Comparison of ENCODE assay signal across 8 cellular contexts in genomic region chr11:86063536-86063935, GRCh38. TPM values are rescaled to one million over a fixed set of nuclear protein-coding genes. Genes with fewer than 3 reads are reported as not detected.
DNase-seq lines count a peak whose midpoint lies in the region; ATAC-seq and TF ChIP-seq lines count a peak whose summit lies in the region.

No MANE protein-coding gene starts in this region.

- H3K4me3 Mint-ChIP-seq in GM23338: no peak overlapping the region

- no peak for TF ChIP-seq POLR2A in esophagus muscularis mucosa (IDR thresholded peaks at IDR 0.05; ENCODE audit: low read depth)

- no peak overlapping the region for H3K27ac ChIP-seq in GM23338 (ENCODE audit: low read depth)
- H3K27ac ChIP-seq in SU-DHL-6 (ENCODE audit: low read depth, low read length): peak overlapping the region; percentile 47; the same call in 1 of the 2 replicates
- H3K27ac ChIP-seq in esophagus muscularis mucosa (replicated peaks in 1 of 4): peak overlapping the region; percentile 95 to 99 (median 97)
- peak overlapping the region in 15 of 21 experiments; percentile 19 to 100 (median 98) for H3K27ac ChIP-seq in skin epidermis

- H3K9me2 ChIP-seq in GM23338 (ENCODE audit: insufficient read depth) (no peaks in the 10 kb centered on the region), SU-DHL-6 (replicated peaks; ENCODE audit: insufficient read depth, low read length) (no peaks in the 10 kb centered on the region)

- ATAC-seq in GM23338 (no peak), HG02938 (IDR thresholded peaks at IDR 0.05; ENCODE audit: unreplicated experiment) (no peak)

- no peak overlapping the region for H2AFZ ChIP-seq in GM23338
- no peak overlapping the region for H2AFZ ChIP-seq in SU-DHL-6 (ENCODE audit: low read depth, low read length, severe bottlenecking)

- no peak for TF ChIP-seq EP300 in esophagus muscularis mucosa (IDR thresholded peaks at IDR 0.05)

- intact Hi-C loops in esophagus muscularis mucosa (cut with DNase I): loop anchor here (10.0 kb wide), 1 partner anchor 61 kb away; no protein-coding TSS in a partner anchor

- peaks cover 56% of the 10 kb centered on the region for H3K4me1 Mint-ChIP-seq in GM23338

- peaks cover 100% of the 10 kb centered on the region for H3K79me2 ChIP-seq in GM23338 (replicated peaks; ENCODE audit: insufficient read depth)
- peaks cover 100% of the 10 kb centered on the region for H3K79me2 ChIP-seq in SU-DHL-6 (ENCODE audit: insufficient read depth, low read length)

- H3K36me3 Mint-ChIP-seq in GM23338 (ENCODE audit: low read depth): peaks cover 4% of the 10 kb centered on the region

- peak overlapping the region; percentile 15; the same call in 1 of the 2 replicates for H3K9ac ChIP-seq in SU-DHL-6 (ENCODE audit: low read length)

- H3K27me3 ChIP-seq in GM23338 (ENCODE audit: insufficient read depth): no peaks in the 10 kb centered on the region
- no peaks in the 10 kb centered on the region for H3K27me3 ChIP-seq in SU-DHL-6 (ENCODE audit: low read length)
- no peaks in the 10 kb centered on the region for H3K27me3 ChIP-seq in esophagus muscularis mucosa

- DNase-seq in GM23338 (ENCODE audit: low spot score) (no peak), esophagus muscularis mucosa (ENCODE audit: extremely low spot score) (no peak), Kasumi-1 (lab: John Stamatoyannopoulos, UW) (no peak), NCI-H524 treated with DMSO at 0.1 percent for 48 hours (lab: John Stamatoyannopoulos, UW) (no peak), NCI-H1694 (lab: John Stamatoyannopoulos, UW) (no peak)

- no peak overlapping the region for H3K4me3 ChIP-seq in GM23338
- H3K4me3 ChIP-seq in SU-DHL-6 (ENCODE audit: insufficient read depth, low read length, poor library complexity, severe bottlenecking): no peak overlapping the region
- H3K4me3 ChIP-seq in esophagus muscularis mucosa: peak overlapping the region; percentile 9 to 70 (median 16)
- no peak overlapping the region for H3K4me3 ChIP-seq in skin epidermis

- no peaks in the 10 kb centered on the region for H3K9me3 Mint-ChIP-seq in GM23338

- H3K4me2 ChIP-seq in GM23338: 0 out of 2 replicates have a peak overlapping the region, but pooled peaks have one; percentile 5
- peak overlapping the region; percentile 85 for H3K4me2 ChIP-seq in SU-DHL-6 (ENCODE audit: low read depth, low read length, poor library complexity, severe bottlenecking)

- peaks cover 6% of the 10 kb centered on the region for H3K27me3 Mint-ChIP-seq in GM23338 (ENCODE audit: insufficient read depth, low read depth, poor library complexity)

- H3K4me1 ChIP-seq in GM23338 (ENCODE audit: insufficient read depth): peaks cover 63% of the 10 kb centered on the region
- H3K4me1 ChIP-seq in esophagus muscularis mucosa: peaks cover 66 to 78% (median 76%) of the 10 kb centered on the region in 4 donors

- no peak for TF ChIP-seq CTCF in GM23338 (conservative IDR thresholded peaks at IDR 0.05; ENCODE audit: low read depth in 2 of 2)
- TF ChIP-seq CTCF in SU-DHL-6 (IDR thresholded peaks at IDR 0.05; ENCODE audit: insufficient read depth, low read length, poor library complexity, severe bottlenecking): no peak
- no peak for TF ChIP-seq CTCF in esophagus muscularis mucosa (IDR thresholded peaks at IDR 0.05)

- H3K36me3 ChIP-seq in GM23338 (ENCODE audit: insufficient read depth) (no peaks in the 10 kb centered on the region), SU-DHL-6 (ENCODE audit: low read length) (no peaks in the 10 kb centered on the region), esophagus muscularis mucosa (no peaks in the 10 kb centered on the region)

- 47% methylated on average over 1 of the region's 1 CpG for WGBS in esophagus muscularis mucosa

- H3K9me3 ChIP-seq in SU-DHL-6 (ENCODE audit: insufficient read depth, low read length): no peaks in the 10 kb centered on the region
- no peaks in the 10 kb centered on the region for H3K9me3 ChIP-seq in esophagus muscularis mucosa

- H3K27ac Mint-ChIP-seq in GM23338: peak overlapping the region; percentile 15; the same call in 1 of the 2 replicates

- no peaks in the 10 kb centered on the region for H3F3A ChIP-seq in GM23338 (replicated peaks; ENCODE audit: low read depth)
- peaks cover 20% of the 10 kb centered on the region; the same call in 1 of the 2 replicates for H3F3A ChIP-seq in SU-DHL-6 (ENCODE audit: insufficient read depth)

- H4K20me1 ChIP-seq in GM23338 (replicated peaks; ENCODE audit: insufficient read depth) (peaks cover 75% of the 10 kb centered on the region), SU-DHL-6 (ENCODE audit: low read depth, low read length) (peaks cover 63% of the 10 kb centered on the region)

TF ChIP-seq in GM23338, 12 proteins besides CTCF, POLR2A, EP300 and RAD21:
- no peak for TF ChIP-seq NANOG (IDR thresholded peaks at IDR 0.05; ENCODE audit: borderline replicate concordance)

RNA-seq across cellular contexts. Expression of gene PICALM, which starts 5.3 kb away (rescaled TPM):
- total RNA-seq in GM23338 (2014; rRNA removed; shearing (Covaris generic)): 134 and 150 TPM in 2 replicates
- polyA plus RNA-seq in GM23338 (2016; fragmentation: Nextera tagmentation; extraction: Ambion mirVana): 21.0 and 27.9 TPM in 2 replicates
- 100 to 1,000 TPM; 228 to 281 (median 266) TPM for total RNA-seq in esophagus muscularis mucosa

Comparison
In these comparisons a context has a peak if more than half of its experiments do, and no peak if none do; other contexts are left out.
1. H3K4me3 ChIP-seq: peak in esophagus muscularis mucosa (4 of 4); none in GM23338 (single experiment), SU-DHL-6 (single experiment) and skin epidermis (0 of 7).